In the genomic region with DNA sequence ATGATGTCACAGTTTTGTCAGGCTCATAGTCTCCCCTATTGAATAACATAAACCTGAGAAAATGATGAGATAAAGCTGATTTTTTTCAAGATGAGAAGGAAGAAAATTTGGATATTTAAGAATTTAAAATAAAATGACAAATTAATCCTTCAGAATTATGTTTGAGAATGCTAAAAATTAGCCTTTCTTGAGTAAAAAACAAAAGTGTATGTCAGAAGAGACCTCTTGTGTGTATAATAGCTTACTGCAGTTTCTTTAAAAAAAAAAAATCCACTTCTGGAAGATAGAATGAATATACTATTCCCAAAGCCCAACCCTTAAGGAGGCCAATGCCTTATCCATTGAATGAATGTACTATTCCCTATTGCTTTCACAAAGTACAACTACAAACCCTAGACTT, we compare ENCODE assay signal across 24 cellular contexts.
DNase-seq lines count a peak whose midpoint lies in the region; ATAC-seq, FAIRE-seq and TF ChIP-seq lines count a peak whose summit lies in the region.
"Had no signal": no experiment of that assay in that cellular context is flagged by ENCODE, and none has a peak within 500 bp of the region (broad histone marks: within the 10 kb centered on the region; RNA-seq: fewer than 3 reads in every experiment).

No MANE protein-coding gene starts in this region.

- H3K27ac ChIP-seq in heart left ventricle (peak overlapping the region in 2 of 12 donors; percentile 5 to 18), OCI-LY3 (ENCODE audit: low read length) (no peak overlapping the region), H1 (ENCODE audit: low read depth, low read length) (no peak overlapping the region), osteoblast (ENCODE audit: low read depth, low read length) (no peak overlapping the region), GM23338 (ENCODE audit: low read depth) (no peak overlapping the region)
- H3K27ac ChIP-seq: vagina had no signal

- no peaks in the 10 kb centered on the region for H3K36me3 Mint-ChIP-seq in GM23338 (ENCODE audit: low read depth)
- H3K36me3 Mint-ChIP-seq: CD4-positive, alpha-beta memory T cell; T-cell had no signal

- no peaks in the 10 kb centered on the region for H3K9me2 ChIP-seq in GM23338 (ENCODE audit: insufficient read depth)

- CTCF ChIA-PET in H1 (lab: Charles Lee; ENCODE audit: partially characterized antibody), result interaction anchor here (0.9 to 1.2 kb wide), 8 partner anchors 8 to 659 kb away, joined by 3 to 5 read pairs (median 4); no protein-coding TSS in a partner anchor

- POLR2A ChIA-PET in H1 (lab: Charles Lee; ENCODE audit: partially characterized antibody), result no interaction called here

- H2BK12ac ChIP-seq in H1 (ENCODE audit: low read depth, low read length), result no peak overlapping the region

- no peak overlapping the region for H2BK120ac ChIP-seq in H1 (replicated peaks; ENCODE audit: low read depth, low read length)

- ATAC-seq in heart left ventricle, result peak in 1 of 4 donors; percentile 20
- ATAC-seq in GM23338, result no peak
- ATAC-seq: left cardiac atrium, Right ventricle myocardium inferior, T-cell had no signal

- H3K27ac Mint-ChIP-seq in GM23338, result no peak overlapping the region
- H3K27ac Mint-ChIP-seq: CD4-positive, alpha-beta memory T cell had no signal

- no peak overlapping the region for H3K18ac ChIP-seq in H1 (ENCODE audit: extremely low read depth, low read length)

- no peak overlapping the region for H3K4me3 Mint-ChIP-seq in GM23338
- H3K4me3 Mint-ChIP-seq: CD4-positive, alpha-beta memory T cell; neural crest cell; T-cell had no signal

- H2BK5ac ChIP-seq in H1 (ENCODE audit: low read depth, low read length), result no peak overlapping the region

- H3K36me3 ChIP-seq in heart left ventricle (no peaks in the 10 kb centered on the region), OCI-LY3 (replicated peaks; ENCODE audit: low read depth, low read length) (no peaks in the 10 kb centered on the region), H1 (ENCODE audit: control insufficient read depth in 2 of 4, insufficient read depth in 4 of 4, low read length in 3 of 4) (no peaks in the 10 kb centered on the region), osteoblast (ENCODE audit: insufficient read depth, low read length) (no peaks in the 10 kb centered on the region), GM23338 (ENCODE audit: insufficient read depth) (no peaks in the 10 kb centered on the region)
- H3K36me3 ChIP-seq: vagina had no signal

- H3K4me1 ChIP-seq in heart left ventricle, result peaks cover 0 to 21% (median 3%) of the 10 kb centered on the region in 12 donors
- H3K4me1 ChIP-seq in OCI-LY3 (ENCODE audit: low read length), result no peaks in the 10 kb centered on the region
- H3K4me1 ChIP-seq in H1 (replicated peaks in 1 of 4; ENCODE audit: control insufficient read depth in 3 of 4, insufficient read depth in 4 of 4, low read length in 3 of 4), result peaks cover 0 to 12% (median 8%) of the 10 kb centered on the region in 4 experiments; a peak in 4 of 7 replicates
- H3K4me1 ChIP-seq in osteoblast (ENCODE audit: insufficient read depth, low read length), result no peaks in the 10 kb centered on the region
- H3K4me1 ChIP-seq in GM23338 (ENCODE audit: insufficient read depth), result peaks cover 16% of the 10 kb centered on the region
- H3K4me1 ChIP-seq: vagina had no signal

- H3K4me1 Mint-ChIP-seq in GM23338, result peaks cover 12% of the 10 kb centered on the region; the same call in 1 of the 3 replicates
- H3K4me1 Mint-ChIP-seq: CD4-positive, alpha-beta memory T cell; T-cell had no signal

- no peak overlapping the region for H2BK15ac ChIP-seq in H1 (ENCODE audit: low read length)

- H3K56ac ChIP-seq in H1 (replicated peaks; ENCODE audit: insufficient read length, low read depth, low read length), result no peak overlapping the region

- no peak overlapping the region for H2AK5ac ChIP-seq in H1 (ENCODE audit: low read depth, low read length)

- H4K8ac ChIP-seq in H1 (ENCODE audit: extremely low read depth, insufficient read depth, low read length), result no peak overlapping the region

- H3K4me3 ChIP-seq in heart left ventricle (no peak overlapping the region), OCI-LY3 (ENCODE audit: low read length) (no peak overlapping the region), H1 (ENCODE audit: extremely low read depth in 1 of 4, insufficient read depth in 2 of 4, low read depth in 3 of 4, low read length in 4 of 4) (no peak overlapping the region), osteoblast (ENCODE audit: insufficient read depth, low read length) (no peak overlapping the region), GM23338 (no peak overlapping the region)
- H3K4me3 ChIP-seq: vagina had no signal

- TF ChIP-seq CTCF in heart left ventricle (IDR thresholded peaks at IDR 0.05) (peak in 8 of 12 donors; percentile 14 to 45 (median 27)), OCI-LY3 (IDR thresholded peaks at IDR 0.05; ENCODE audit: low read depth, low read length) (peak; percentile 34; the same call in 1 of the 2 replicates), H1 (IDR thresholded peaks at IDR 0.05; ENCODE audit: control extremely low read depth in 1 of 3, insufficient read depth in 1 of 3, low read depth in 1 of 3, low read length in 3 of 3) (no peak), osteoblast (IDR thresholded peaks at IDR 0.05; ENCODE audit: extremely low read depth, low read depth, low read length) (peak; percentile 43), GM23338 (conservative IDR thresholded peaks at IDR 0.05; ENCODE audit: low read depth in 2 of 2) (0 out of 4 replicates have a peak, but pooled peaks of 1 of the 2 experiments have one; percentile 22)

- no peak overlapping the region for H3K4ac ChIP-seq in H1 (replicated peaks; ENCODE audit: insufficient read length, low read depth, low read length)

- no peak for FAIRE-seq in H1 (lab: Jason Lieb, UNC)

- intact Hi-C loops in heart left ventricle (cut with DNase I), result no loop called here
- intact Hi-C loops in cardiac septum (cut with DNase I), result no loop called here

- H3K9me3 Mint-ChIP-seq in GM23338, result peaks cover 14% of the 10 kb centered on the region; the same call in 2 of the 3 replicates

- H3K4me2 ChIP-seq in OCI-LY3 (ENCODE audit: low read length) (no peak overlapping the region), H1 (ENCODE audit: insufficient read depth in 1 of 2, low read depth in 2 of 2, low read length in 2 of 2) (no peak overlapping the region), osteoblast (ENCODE audit: insufficient read depth, low read length) (no peak overlapping the region), GM23338 (no peak overlapping the region)

- H3K79me2 ChIP-seq in OCI-LY3 (ENCODE audit: low read length), result no peaks in the 10 kb centered on the region
- no peaks in the 10 kb centered on the region for H3K79me2 ChIP-seq in H1 (ENCODE audit: control insufficient read depth in 1 of 2, insufficient read depth in 2 of 2, low read length in 2 of 2)
- no peaks in the 10 kb centered on the region for H3K79me2 ChIP-seq in osteoblast (ENCODE audit: insufficient read depth, low read length)
- H3K79me2 ChIP-seq in GM23338 (replicated peaks; ENCODE audit: insufficient read depth), result no peaks in the 10 kb centered on the region

- H4K91ac ChIP-seq in H1 (replicated peaks; ENCODE audit: insufficient read length, low read length), result no peak overlapping the region

- no peak overlapping the region for H4K5ac ChIP-seq in H1 (ENCODE audit: insufficient read length, low read depth, low read length)

- peaks cover 1% of the 10 kb centered on the region for H3K23me2 ChIP-seq in H1 (ENCODE audit: low read depth, low read length)

- H3K27me3 ChIP-seq in heart left ventricle, result no peaks in the 10 kb centered on the region
- H3K27me3 ChIP-seq in OCI-LY3 (ENCODE audit: low read depth, low read length), result no peaks in the 10 kb centered on the region
- peaks cover 6 to 30% (median 23%) of the 10 kb centered on the region in 4 experiments; a peak in 6 of 7 replicates for H3K27me3 ChIP-seq in H1 (replicated peaks in 1 of 4; ENCODE audit: control insufficient read depth in 3 of 4, extremely low read depth in 1 of 4, insufficient read depth in 3 of 4, low read length in 3 of 4)
- H3K27me3 ChIP-seq in osteoblast (ENCODE audit: insufficient read depth, low read length), result no peaks in the 10 kb centered on the region
- H3K27me3 ChIP-seq in GM23338 (ENCODE audit: insufficient read depth), result peaks cover 63% of the 10 kb centered on the region
- H3K27me3 ChIP-seq: vagina had no signal

- TF ChIP-seq POLR2A in heart left ventricle (IDR thresholded peaks at IDR 0.05) (no peak), H1 (IDR thresholded peaks at IDR 0.05; ENCODE audit: control extremely low read depth in 1 of 2, low read depth in 2 of 2, low read length in 2 of 2) (no peak)

- H2BK20ac ChIP-seq in H1 (ENCODE audit: low read length), result no peak overlapping the region

- no peaks in the 10 kb centered on the region for H3K79me1 ChIP-seq in H1 (ENCODE audit: low read depth, low read length)

- TF ChIP-seq EP300 in H1 (IDR thresholded peaks at IDR 0.05; ENCODE audit: borderline replicate concordance in 1 of 2, low read depth in 2 of 2, low read length in 2 of 2), result no peak

- no peak for DNase-seq in heart left ventricle
- no peak for DNase-seq in cardiac septum (ENCODE audit: low spot score)
- no peak for DNase-seq in H1 (ENCODE audit: low read depth in 1 of 2, low spot score in 2 of 2)
- DNase-seq in osteoblast (ENCODE audit: insufficient read length, low spot score, missing footprints), result peak; percentile 58
- no peak for DNase-seq in NOMO-1 treated with DMSO at 0.1 percent for 48 hours (lab: John Stamatoyannopoulos, UW; ENCODE audit: unreplicated experiment)
- no peak for DNase-seq in pons (ENCODE audit: low spot score)
- no peak for DNase-seq in GM23338 (ENCODE audit: low spot score)
- DNase-seq: activated CD4-positive, alpha-beta T cell treated with anti-CD3 and anti-CD28 coated beads, Interleukin-2, amount 50 U/mL, for 1 hour; activated CD8-positive, alpha-beta memory T cell treated with anti-CD3 and anti-CD28 coated beads, Interleukin-2, amount 50 U/mL, for 48 hours; activated gamma-delta T cell; amniotic stem cell; CD4-positive, alpha-beta memory T cell; effector memory CD4-positive, alpha-beta T cell; KBM-7; left cardiac atrium; midbrain; NCI-H1930; NCI-H446; stimulated activated CD8-positive, alpha-beta memory T cell treated with anti-CD3 and anti-CD28 coated beads, Interleukin-4, amount 100 ng/mL, for 48 hours; T-cell had no signal

- H3K9me3 ChIP-seq in heart left ventricle (peaks cover 0 to 14% (median 3%) of the 10 kb centered on the region in 12 donors), OCI-LY3 (ENCODE audit: insufficient read depth, low read length) (no peaks in the 10 kb centered on the region), H1 (ENCODE audit: insufficient read depth in 2 of 2, low read depth in 1 of 2, low read length in 1 of 2) (peaks cover 1 to 4% of the 10 kb centered on the region in 2 experiments; a peak in 2 of 4 replicates), osteoblast (ENCODE audit: low read depth, low read length) (no peaks in the 10 kb centered on the region)
- H3K9me3 ChIP-seq: vagina had no signal

- peak overlapping the region; percentile 15 for H3K23ac ChIP-seq in H1 (ENCODE audit: insufficient read length)

- H4K20me1 ChIP-seq in OCI-LY3 (ENCODE audit: insufficient read depth, low read length) (no peaks in the 10 kb centered on the region), H1 (replicated peaks in 1 of 2; ENCODE audit: control insufficient read depth in 1 of 2, insufficient read depth in 2 of 2, low read length in 2 of 2) (no peaks in the 10 kb centered on the region), osteoblast (ENCODE audit: insufficient read depth, low read length) (no peaks in the 10 kb centered on the region), GM23338 (replicated peaks; ENCODE audit: insufficient read depth) (0 out of 2 replicates have a peak, but pooled peaks cover 2% of the 10 kb centered on the region)

- H3K27me3 Mint-ChIP-seq in GM23338 (ENCODE audit: insufficient read depth, low read depth, poor library complexity), result peaks cover 47% of the 10 kb centered on the region

- H2AFZ ChIP-seq in OCI-LY3 (ENCODE audit: low read depth, low read length) (no peak overlapping the region), H1 (ENCODE audit: low read length) (no peak overlapping the region), osteoblast (ENCODE audit: low read length) (no peak overlapping the region), GM23338 (no peak overlapping the region)

- no peak for TF ChIP-seq RAD21 in H1 (IDR thresholded peaks at IDR 0.05 in 1 of 2, conservative IDR thresholded peaks at IDR 0.05 in 1 of 2; ENCODE audit: low read depth in 2 of 2, low read length in 2 of 2)

- no peak overlapping the region for H3K14ac ChIP-seq in H1 (ENCODE audit: insufficient read length)

- H3K9ac ChIP-seq in OCI-LY3 (ENCODE audit: low read length), result no peak overlapping the region
- no peak overlapping the region for H3K9ac ChIP-seq in H1 (replicated peaks in 1 of 4; ENCODE audit: extremely low read depth in 1 of 4, low read depth in 3 of 4, low read length in 3 of 4)

- no peaks in the 10 kb centered on the region for H3F3A ChIP-seq in GM23338 (replicated peaks; ENCODE audit: low read depth)

Comparison
In these comparisons a context has a peak if more than half of its experiments do, and no peak if none do; other contexts are left out.
1. CTCF ChIP-seq: peak in heart left ventricle (8 of 12), OCI-LY3 (single experiment) and osteoblast (single experiment); none in H1 (0 of 3).